20 cellular contexts compared by ENCODE assay signal in genomic region chr11:1194231-1194976, GRCh38. TPM values are rescaled to one million over a fixed set of nuclear protein-coding genes. Genes with fewer than 3 reads are reported as not detected.
DNase-seq lines count a peak whose midpoint lies in the region; ATAC-seq, FAIRE-seq and TF ChIP-seq lines count a peak whose summit lies in the region.
"Had no signal": no experiment of that assay in that cellular context is flagged by ENCODE, and none has a peak within 500 bp of the region (broad histone marks: within the 10 kb centered on the region; RNA-seq: fewer than 3 reads in every experiment).

No MANE protein-coding gene starts in this region.

- H3K4me3 ChIP-seq in kidney (ENCODE audit: low read length in 2 of 2) (no peak overlapping the region), sigmoid colon (no peak overlapping the region), gastrocnemius medialis (no peak overlapping the region)
- H3K4me3 ChIP-seq: K562 had no signal

- no peak for ATAC-seq in gastrocnemius medialis
- ATAC-seq: activated CD8-positive, alpha-beta T cell treated with anti-CD3 and anti-CD28 coated beads for 36 hours; K562; T-cell had no signal

- H3K4me1 ChIP-seq in kidney (ENCODE audit: control insufficient read depth in 1 of 2, insufficient read depth in 1 of 2, low read depth in 1 of 2, low read length in 2 of 2) (no peaks in the 10 kb centered on the region), sigmoid colon (no peaks in the 10 kb centered on the region), gastrocnemius medialis (no peaks in the 10 kb centered on the region)

- TF ChIP-seq EP300 in sigmoid colon (IDR thresholded peaks at IDR 0.05): no peak

- H3K9me3 ChIP-seq in kidney (ENCODE audit: control insufficient read depth in 1 of 2, low read length in 2 of 2) (no peaks in the 10 kb centered on the region), sigmoid colon (no peaks in the 10 kb centered on the region), gastrocnemius medialis (no peaks in the 10 kb centered on the region)

- H3K27me3 ChIP-seq in sigmoid colon: peaks cover 8 to 59% (median 40%) of the 10 kb centered on the region in 3 donors
- H3K27me3 ChIP-seq in gastrocnemius medialis: peaks cover 25 to 41% (median 34%) of the 10 kb centered on the region in 3 donors

- WGBS in sigmoid colon, 2 donors: 95 to 96% methylated on average over 59 of the region's 59 CpGs

- H3K36me3 ChIP-seq in kidney (ENCODE audit: control insufficient read depth in 1 of 2, insufficient read depth in 2 of 2, low read length in 2 of 2): no peaks in the 10 kb centered on the region
- H3K36me3 ChIP-seq in sigmoid colon: no peaks in the 10 kb centered on the region
- H3K36me3 ChIP-seq in gastrocnemius medialis: no peaks in the 10 kb centered on the region

- peak; percentile 20 for DNase-seq in D341Med (ENCODE audit: low spot score)
- DNase-seq in GM20000 (ENCODE audit: low spot score): peak; percentile 10
- DNase-seq in kidney: peak; percentile 60
- DNase-seq in sigmoid colon: peak; percentile 57
- DNase-seq in gastrocnemius medialis: no peak
- no peak for DNase-seq in amygdala (lab: John Stamatoyannopoulos, UW)
- no peak for DNase-seq in GOT3 (lab: John Stamatoyannopoulos, UW)
- DNase-seq: activated CD8-positive, alpha-beta T cell treated with anti-CD3 and anti-CD28 coated beads for 36 hours; amniotic stem cell; GDM1; MV-4-11; NCI-H2029 treated with DMSO at 0.1 percent for 48 hours; NCI-H446 treated with DMSO at 0.1 percent for 48 hours; stimulated activated CD4-positive, alpha-beta T cell treated with anti-CD3 and anti-CD28 coated beads, Interleukin-2, amount 100 ng/mL, for 24 hours; T-cell had no signal

- intact Hi-C loops in kidney (cut with DNase I): no loop called here
- intact Hi-C loops in sigmoid colon (cut with DNase I): no loop called here
- intact Hi-C loops in gastrocnemius medialis (cut with DNase I; ENCODE audit: low total_unique reads): no loop called here

- no peak for FAIRE-seq in kidney (lab: Jason Lieb, UNC)
- FAIRE-seq: GM12891, K562, keratinocyte had no signal

- H3K27ac ChIP-seq in kidney (ENCODE audit: low read depth in 2 of 2, low read length in 2 of 2) (no peak overlapping the region), sigmoid colon (no peak overlapping the region), gastrocnemius medialis (no peak overlapping the region)

- no peak for TF ChIP-seq CTCF in GM20000 (IDR thresholded peaks at IDR 0.05; ENCODE audit: extremely low read depth, missing control alignments)
- no peak for TF ChIP-seq CTCF in kidney (IDR thresholded peaks at IDR 0.05; ENCODE audit: borderline replicate concordance, extremely low read depth, insufficient read depth)
- no peak for TF ChIP-seq CTCF in sigmoid colon (IDR thresholded peaks at IDR 0.05)
- TF ChIP-seq CTCF in gastrocnemius medialis (IDR thresholded peaks at IDR 0.05 in 4 of 5, conservative IDR thresholded peaks at IDR 0.05 in 1 of 5): no peak

- in situ Hi-C loops in gastrocnemius medialis (cut with MboI; ENCODE audit: low sequenced_read_pairs in 4 of 4): no loop called here

- TF ChIP-seq POLR2A in sigmoid colon (IDR thresholded peaks at IDR 0.05) (no peak), gastrocnemius medialis (IDR thresholded peaks at IDR 0.05) (no peak)

- H3K9ac ChIP-seq in kidney (ENCODE audit: low read length in 2 of 2): no peak overlapping the region

RNA-seq across cellular contexts. Expression of gene MUC5B, which starts 28.5 kb away (rescaled TPM):
- total RNA-seq in kidney (0.38 TPM), sigmoid colon (under 1 TPM in 1 of 4 donors, not detected in 3; 0.83 TPM), gastrocnemius medialis (under 1 TPM in 1 of 4 donors, not detected in 3; 0.17 TPM)
- polyA plus RNA-seq in kidney (ENCODE audit: insufficient read depth, low read depth, low replicate concordance) (not detected), sigmoid colon (100 to 1,000 TPM in 1 of 3 donors, 1 to 10 TPM in 2; 1.4 to 131 (median 4.2) TPM)
- total RNA-seq: activated CD8-positive, alpha-beta T cell treated with anti-CD3 and anti-CD28 coated beads for 36 hours; mesothelial cell of epicardium had no signal
- polyA plus RNA-seq: BJ, keratinocyte had no signal

RNA-seq across cellular contexts. Expression of gene MUC5AC, which starts 36.7 kb away (rescaled TPM):
- 0.03 TPM for total RNA-seq in kidney
- not detected for polyA plus RNA-seq in kidney (ENCODE audit: insufficient read depth, low read depth, low replicate concordance)
- total RNA-seq in sigmoid colon: under 1 TPM in 1 of 4 donors, not detected in 3; under 0.01 TPM
- under 1 TPM in 2 of 3 donors, not detected in 1; under 0.01 to 0.09 TPM for polyA plus RNA-seq in sigmoid colon
- not detected for total RNA-seq in gastrocnemius medialis
- total RNA-seq: activated CD8-positive, alpha-beta T cell treated with anti-CD3 and anti-CD28 coated beads for 36 hours; K562; mesothelial cell of epicardium had no signal
- polyA plus RNA-seq: BJ, K562, keratinocyte had no signal

Comparison
In these comparisons a context has a peak if more than half of its experiments do, and no peak if none do; other contexts are left out.
1. DNase-seq: peak in D341Med (single experiment), GM20000 (single experiment), kidney (single experiment) and sigmoid colon (single experiment); none in gastrocnemius medialis (0 of 2), amygdala (0 of 56) and GOT3 (single experiment).